ENCODE assay signal across 8 cellular contexts in the genomic region with DNA sequence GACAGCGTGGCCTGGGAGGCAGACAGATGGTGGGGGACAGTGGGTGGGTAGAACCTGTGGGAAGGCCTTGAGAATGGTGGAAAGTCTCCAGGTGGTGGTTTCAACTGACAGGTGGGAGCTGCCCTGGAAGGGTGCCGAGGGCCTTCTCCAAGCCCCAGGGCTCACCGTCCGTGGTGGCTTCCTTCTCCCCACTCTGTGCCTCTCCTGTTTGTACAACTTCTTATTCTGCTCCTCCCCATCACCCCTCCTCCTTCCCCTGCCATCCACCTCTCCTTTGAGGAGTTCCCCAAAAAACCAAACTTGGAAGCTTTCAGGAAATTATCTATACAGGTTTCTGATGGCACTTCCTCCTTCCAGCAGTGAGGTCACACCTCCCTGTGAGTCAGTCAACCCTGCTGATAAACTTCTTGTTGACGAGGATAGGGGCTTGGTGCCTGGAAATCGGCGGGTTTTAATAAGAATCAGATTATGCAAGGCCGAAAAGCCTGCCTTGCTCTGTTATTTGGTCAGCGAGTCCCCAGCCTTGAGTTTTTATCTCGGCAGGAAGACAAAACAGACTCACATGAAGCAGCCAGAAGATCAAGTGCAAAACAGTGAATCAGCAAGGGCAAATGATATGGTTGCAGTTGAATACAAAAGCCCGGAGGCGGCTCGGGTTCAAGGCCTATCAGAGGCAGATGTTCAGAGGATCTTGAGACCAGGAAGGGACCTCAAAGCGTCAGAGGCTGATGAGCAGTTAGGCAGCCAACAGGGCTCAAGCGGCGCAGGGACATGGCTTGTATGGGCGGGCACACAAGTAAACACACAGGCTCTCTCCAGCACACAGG. TPM values are rescaled to one million over a fixed set of nuclear protein-coding genes. Genes with fewer than 3 reads are reported as not detected.
A peak's percentile ranks its signal among the peaks of the same experiment; 100 is the strongest.
DNase-seq lines count a peak whose midpoint lies in the region; ATAC-seq, FAIRE-seq and TF ChIP-seq lines count a peak whose summit lies in the region.

No MANE protein-coding gene starts in this region.

- H2AFZ ChIP-seq in PC-3 (ENCODE audit: low read length) = no peak overlapping the region

- peak overlapping the region; percentile 33 for H3K4me3 Mint-ChIP-seq in endodermal cell

- 56 to 59% methylated on average over 11 to 17 of the region's 17 CpGs for WGBS in endodermal cell (ENCODE audit: insufficient coverage in 1 of 2, insufficient read length in 1 of 2), 2 experiments

- no peaks in the 10 kb centered on the region for H4K20me1 ChIP-seq in PC-3 (ENCODE audit: low read length)

- no peaks in the 10 kb centered on the region for H3F3A ChIP-seq in PC-3 (ENCODE audit: low read length, unreplicated experiment)

- peak overlapping the region; percentile 89 for H3K27ac Mint-ChIP-seq in endodermal cell

- no peak for FAIRE-seq in GM12892 (lab: Jason Lieb, UNC)

- peaks cover 53% of the 10 kb centered on the region for H3K4me1 Mint-ChIP-seq in endodermal cell

- TF ChIP-seq POLR2A in GM12892 (IDR thresholded peaks at IDR 0.05; ENCODE audit: low read depth, low read length) = no peak

- H3K27ac ChIP-seq in PC-3 (ENCODE audit: low read length) (peak overlapping the region; percentile 45), endodermal cell (ENCODE audit: low read depth, low read length) (peak overlapping the region; percentile 34)

- no peaks in the 10 kb centered on the region for H3K9me3 Mint-ChIP-seq in endodermal cell

- no peaks in the 10 kb centered on the region for H3K27me3 Mint-ChIP-seq in endodermal cell (ENCODE audit: insufficient read depth)

- H3K9me3 ChIP-seq in PC-3 (ENCODE audit: low read length) (no peaks in the 10 kb centered on the region), endodermal cell (ENCODE audit: control insufficient read depth, low read length) (no peaks in the 10 kb centered on the region)

- H3K9me2 ChIP-seq in PC-3 (replicated peaks; ENCODE audit: low read length) = no peaks in the 10 kb centered on the region

- H3K4me3 ChIP-seq in PC-3 (ENCODE audit: low read length) (no peak overlapping the region), endodermal cell (ENCODE audit: low read length) (no peak overlapping the region)

- intact Hi-C loops in PC-3 (cut with micrococcal nuclease) = no loop called here

- H3K4me2 ChIP-seq in PC-3 (ENCODE audit: low read length) = no peak overlapping the region

- TSS peak; percentile 15 for BruUV-seq in PC-3 (replicated peaks; lab: Mats Ljungman, UMichigan)

- CTCF ChIA-PET in PC-3 (lab: Charles Lee) = no interaction called here

- H3K4me1 ChIP-seq in PC-3 (ENCODE audit: insufficient read depth, low read length) (peaks cover 30% of the 10 kb centered on the region), endodermal cell (ENCODE audit: control insufficient read depth, insufficient read depth, low read length) (peaks cover 33% of the 10 kb centered on the region)

- TF ChIP-seq CTCF in PC-3 (conservative IDR thresholded peaks at IDR 0.05; ENCODE audit: low read depth, low read length) = no peak
- TF ChIP-seq CTCF in endodermal cell (conservative IDR thresholded peaks at IDR 0.05) = no peak

- peak; percentile 69 for DNase-seq in ELR (ENCODE audit: low read depth)
- peak; percentile 32 for DNase-seq in PC-3
- peak; percentile 82 for DNase-seq in endodermal cell
- DNase-seq in non-pigmented ciliary epithelial cell (ENCODE audit: low read depth) = peak; percentile 44
- no peak for DNase-seq in NCI-H1105 treated with DMSO at 0.1 percent for 48 hours (lab: John Stamatoyannopoulos, UW)
- no peak for DNase-seq in activated effector memory CD4-positive, alpha-beta T cell treated with anti-CD3 and anti-CD28 coated beads, Interleukin-2, amount 50 U/mL, for 16 hours
- no peak for DNase-seq in 8988T
- DNase-seq in GM12892 (ENCODE audit: insufficient read length) = no peak

- H3K27me3 ChIP-seq in PC-3 (ENCODE audit: low read length) (no peaks in the 10 kb centered on the region), endodermal cell (ENCODE audit: control insufficient read depth, insufficient read depth, low read length, poor library complexity, severe bottlenecking) (no peaks in the 10 kb centered on the region)

- POLR2A ChIA-PET in PC-3 (lab: Charles Lee; ENCODE audit: unreplicated experiment) = no interaction called here

- H3K36me3 Mint-ChIP-seq in endodermal cell (ENCODE audit: low read depth) = peaks cover 26% of the 10 kb centered on the region

- peaks cover 25% of the 10 kb centered on the region for H3K79me2 ChIP-seq in PC-3 (ENCODE audit: low read length)

- H3K36me3 ChIP-seq in PC-3 (ENCODE audit: low read depth, low read length) (peaks cover 13% of the 10 kb centered on the region; the same call in 1 of the 2 replicates), endodermal cell (ENCODE audit: control insufficient read depth, insufficient read depth, low read length) (peaks cover 3% of the 10 kb centered on the region)

- no peak for ATAC-seq in PC-3

- H3K9ac ChIP-seq in PC-3 (ENCODE audit: low read length) (no peak overlapping the region), endodermal cell (ENCODE audit: extremely low read depth, low read length, poor library complexity, severe bottlenecking) (peak overlapping the region; percentile 2)

RNA-seq across cellular contexts. Expression of gene ST3GAL4, which starts 9.5 kb away (rescaled TPM):
- total RNA-seq in PC-3 (2014; rRNA removed) (126 and 148 TPM in 2 replicates), endodermal cell (10 to 100 TPM; 16.5 to 21.5 TPM)
- 15.6 TPM for polyA plus RNA-seq in endodermal cell (2013, experiment 1 of 2)
- polyA plus RNA-seq in endodermal cell (2013, experiment 2 of 2) = 13.3 TPM
- polyA plus RNA-seq in GM12892 (2012; ENCODE audit: missing spikeins) = 4.3 TPM

RNA-seq across cellular contexts. Expression of gene DCPS, which starts 42.1 kb away (rescaled TPM):
- total RNA-seq in PC-3 (2014; rRNA removed) (52.6 and 55.1 TPM in 2 replicates), endodermal cell (10 to 100 TPM; 19.0 to 22.6 TPM)
- polyA plus RNA-seq in endodermal cell (2013, experiment 1 of 2) = 20.5 TPM
- polyA plus RNA-seq in endodermal cell (2013, experiment 2 of 2) = 19.2 TPM
- polyA plus RNA-seq in GM12892 (2012; ENCODE audit: missing spikeins) = 41.4 TPM

Comparison
In these comparisons a context has a peak if more than half of its experiments do, and no peak if none do; other contexts are left out.
1. DNase-seq: peak in ELR (single experiment), PC-3 (single experiment), endodermal cell (single experiment) and non-pigmented ciliary epithelial cell (single experiment); none in NCI-H1105 treated with DMSO at 0.1 percent for 48 hours (single experiment), activated effector memory CD4-positive, alpha-beta T cell treated with anti-CD3 and anti-CD28 coated beads, Interleukin-2, amount 50 U/mL, for 16 hours (single experiment), 8988T (single experiment) and GM12892 (single experiment).